ENCODE assay signal across 9 cellular contexts in the genomic region with DNA sequence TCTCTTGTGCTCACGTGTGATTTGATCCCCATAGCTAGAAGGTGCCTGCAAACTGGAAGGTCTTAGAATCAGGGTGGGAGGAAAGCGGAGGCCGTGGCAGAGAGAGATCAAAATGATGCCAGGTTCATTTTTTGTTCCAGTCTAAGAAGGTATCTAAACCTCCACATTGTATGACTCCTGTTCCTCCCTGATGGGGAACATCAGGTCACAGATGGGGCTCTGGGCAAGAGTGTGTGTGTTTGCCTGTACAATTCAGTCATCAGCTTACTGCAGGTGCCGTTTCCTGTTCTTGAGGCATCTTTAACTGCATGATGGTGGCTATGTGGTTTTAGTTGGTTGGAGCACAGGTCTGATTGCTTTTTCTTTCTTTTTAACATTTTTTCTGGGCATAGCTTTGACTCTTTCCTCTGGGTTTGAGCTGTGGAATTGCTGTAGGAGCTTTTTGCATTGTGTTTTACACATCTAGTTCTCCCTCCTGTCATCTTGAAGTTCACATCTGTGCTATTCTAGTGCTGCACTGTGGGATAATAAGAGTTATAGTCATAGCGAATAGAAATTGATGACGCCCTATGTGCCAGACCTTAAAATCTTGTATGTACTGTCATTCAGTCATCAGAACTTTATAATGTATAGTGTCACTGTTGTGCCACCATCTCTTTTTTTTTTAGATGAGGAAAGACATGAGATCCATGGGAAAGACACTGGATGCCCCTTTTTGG. TPM values are rescaled to one million over a fixed set of nuclear protein-coding genes. Genes with fewer than 3 reads are reported as not detected.
DNase-seq lines count a peak whose midpoint lies in the region; ATAC-seq and TF ChIP-seq lines count a peak whose summit lies in the region.
"Had no signal": no experiment of that assay in that cellular context is flagged by ENCODE, and none has a peak within 500 bp of the region (broad histone marks: within the 10 kb centered on the region; RNA-seq: fewer than 3 reads in every experiment).

No MANE protein-coding gene starts in this region.

- no peak overlapping the region for H2AK5ac ChIP-seq in trophoblast cell (ENCODE audit: low read length)

- H3K14ac ChIP-seq in trophoblast cell (ENCODE audit: low read length): no peak overlapping the region

- no peak overlapping the region for H3K4me3 Mint-ChIP-seq in Calu3 (ENCODE audit: low read depth, unreplicated experiment)

- no peak overlapping the region for H4K91ac ChIP-seq in trophoblast cell (ENCODE audit: low read depth, low read length)

- H3K4me2 ChIP-seq in trophoblast cell (ENCODE audit: low read length): no peak overlapping the region

- no TSS peak for BruUV-seq in Calu3 (replicated peaks; lab: Mats Ljungman, UMichigan)

- no peak overlapping the region for H3K18ac ChIP-seq in trophoblast cell (ENCODE audit: low read length)

- H3K9me3 ChIP-seq in trophoblast cell (ENCODE audit: insufficient read depth, low read depth, low read length): no peaks in the 10 kb centered on the region
- H3K9me3 ChIP-seq: thoracic aorta had no signal

- CTCF ChIA-PET in Calu3 (lab: Charles Lee): interaction anchor here (0.7 kb wide), 1 partner anchor 18 kb away, joined by 3 read pairs; no protein-coding TSS in a partner anchor

- peak; percentile 21 to 30 for DNase-seq in activated CD4-positive, alpha-beta T cell treated with anti-CD3 and anti-CD28 coated beads for 4 hours
- DNase-seq in trophoblast cell: no peak
- DNase-seq in anterior cingulate cortex (lab: John Stamatoyannopoulos, UW): no peak
- DNase-seq in retina: no peak
- DNase-seq in NCI-H2107 (lab: John Stamatoyannopoulos, UW): no peak
- DNase-seq in Calu3: no peak

- no peak overlapping the region for H3K27ac ChIP-seq in trophoblast cell (ENCODE audit: low read depth, low read length)
- H3K27ac ChIP-seq: thoracic aorta had no signal

- no peak overlapping the region for H2BK120ac ChIP-seq in trophoblast cell (ENCODE audit: insufficient read depth, low read length, poor library complexity)

- H3K4me1 Mint-ChIP-seq in Calu3 (ENCODE audit: low read depth, unreplicated experiment): peaks cover 75% of the 10 kb centered on the region

- TF ChIP-seq CTCF in Calu3 (IDR thresholded peaks at IDR 0.05; ENCODE audit: unreplicated experiment): no peak

- no peaks in the 10 kb centered on the region for H3K9me3 Mint-ChIP-seq in Calu3 (ENCODE audit: low read depth, unreplicated experiment)

- no peak overlapping the region for H3K9ac ChIP-seq in trophoblast cell (ENCODE audit: low read length)

- no peaks in the 10 kb centered on the region for H3K79me2 ChIP-seq in trophoblast cell (ENCODE audit: control insufficient read depth, insufficient read depth, low read length, poor library complexity)

- H3K79me1 ChIP-seq in trophoblast cell (ENCODE audit: low read length): no peaks in the 10 kb centered on the region

- no peak overlapping the region for H2BK5ac ChIP-seq in trophoblast cell (ENCODE audit: low read depth, low read length, poor library complexity)

- H3K36me3 ChIP-seq in trophoblast cell (ENCODE audit: control insufficient read depth in 1 of 2, insufficient read depth in 2 of 2, low read length in 2 of 2): no peaks in the 10 kb centered on the region
- H3K36me3 ChIP-seq: thoracic aorta had no signal

- no peaks in the 10 kb centered on the region for H3K27me3 ChIP-seq in trophoblast cell (ENCODE audit: insufficient read depth, low read length)

- no peak overlapping the region for H3K4ac ChIP-seq in trophoblast cell (ENCODE audit: low read depth, low read length)

- H3K4me3 ChIP-seq in trophoblast cell (ENCODE audit: low read depth, low read length): no peak overlapping the region
- H3K4me3 ChIP-seq: thoracic aorta had no signal

- no CpG with 5 or more reads among the region's 6 CpGs for WGBS in trophoblast cell (ENCODE audit: extremely low coverage, insufficient coverage, insufficient read length)

- H4K12ac ChIP-seq in trophoblast cell (ENCODE audit: low read depth, low read length): no peak overlapping the region

- peaks cover 5% of the 10 kb centered on the region for H3K36me3 Mint-ChIP-seq in Calu3 (ENCODE audit: insufficient read depth, unreplicated experiment)

- no peak overlapping the region for H2AFZ ChIP-seq in trophoblast cell (ENCODE audit: insufficient read depth, low read length, poor library complexity)

- peak overlapping the region; percentile 58 for H3K23ac ChIP-seq in trophoblast cell (ENCODE audit: low read length)

- no peak overlapping the region for H2BK12ac ChIP-seq in trophoblast cell (ENCODE audit: low read length)

- intact Hi-C loops in Calu3 (cut with micrococcal nuclease; ENCODE audit: unreplicated experiment): no loop called here

- peaks cover 3% of the 10 kb centered on the region in 2 experiments for H3K4me1 ChIP-seq in trophoblast cell (ENCODE audit: control insufficient read depth in 1 of 2, insufficient read depth in 2 of 2, low read length in 2 of 2)

- no peak overlapping the region for H4K8ac ChIP-seq in trophoblast cell (ENCODE audit: low read depth, low read length)

- H3K27ac Mint-ChIP-seq in Calu3 (ENCODE audit: unreplicated experiment): no peak overlapping the region

- no peaks in the 10 kb centered on the region for H3K27me3 Mint-ChIP-seq in Calu3 (ENCODE audit: unreplicated experiment)

- ATAC-seq in GM19043 (IDR thresholded peaks at IDR 0.05; ENCODE audit: low read depth, unreplicated experiment) (peak; percentile 85), HG03025 (IDR thresholded peaks at IDR 0.05; ENCODE audit: low FRiP score, unreplicated experiment) (peak; percentile 64)

RNA-seq across cellular contexts. Expression of gene ARHGAP26, which starts 30.8 kb away (rescaled TPM):
- 3.3 and 3.7 TPM in 2 replicates for polyA plus RNA-seq in trophoblast cell (2013)
- 112 and 118 TPM in 2 replicates for total RNA-seq in Calu3 (2022)

Comparison
In these comparisons a context has a peak if more than half of its experiments do, and no peak if none do; other contexts are left out.
1. DNase-seq: peak in activated CD4-positive, alpha-beta T cell treated with anti-CD3 and anti-CD28 coated beads for 4 hours (2 of 2); none in trophoblast cell (0 of 2), anterior cingulate cortex (0 of 58), retina (single experiment), NCI-H2107 (single experiment) and Calu3 (single experiment).